In the genomic region with DNA sequence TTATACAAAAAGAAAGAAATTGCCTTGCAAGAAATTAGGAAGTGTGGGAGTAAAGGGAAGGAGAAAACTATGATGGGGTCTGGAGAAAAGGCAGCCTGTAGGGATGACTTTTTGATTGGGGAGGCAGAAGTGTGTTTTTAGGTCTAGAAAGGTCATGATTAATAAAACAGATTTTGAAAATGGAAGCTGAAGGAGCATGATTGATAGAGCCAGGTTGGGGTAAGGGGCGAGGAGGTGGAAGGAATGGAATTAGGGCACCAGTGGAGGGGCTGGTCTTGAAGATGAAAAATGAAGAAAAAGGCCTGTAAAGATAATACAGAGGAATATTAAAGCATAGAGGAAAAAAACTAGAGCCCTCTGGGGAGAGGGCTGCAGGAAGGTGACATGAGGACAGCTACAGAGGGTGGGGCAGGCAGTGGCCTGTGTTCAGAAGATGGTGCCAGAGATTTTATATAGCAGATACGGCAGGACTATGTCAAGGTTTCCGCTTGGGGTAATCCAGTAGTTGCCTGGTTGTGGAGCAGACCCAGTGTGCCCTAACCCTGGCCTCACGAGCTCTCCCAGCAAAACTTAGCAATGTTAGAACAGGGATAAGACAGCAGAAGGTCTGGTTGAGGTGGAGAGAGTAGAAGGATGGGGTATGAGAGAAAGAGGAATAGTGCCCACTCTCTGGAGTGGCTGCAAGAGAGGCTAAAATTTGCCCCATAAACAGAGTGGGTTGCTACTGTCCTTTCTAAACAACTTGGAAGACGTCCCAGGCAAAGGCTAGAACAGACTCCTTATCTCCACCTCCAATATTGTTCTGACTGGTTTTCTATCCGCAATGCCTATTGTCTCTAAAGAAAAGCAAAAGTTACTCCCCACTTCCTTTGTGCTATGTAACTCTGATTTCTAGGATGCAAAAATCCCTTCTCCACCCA, we compare ENCODE assay signal across 15 cellular contexts.
"Had no signal": no experiment of that assay in that cellular context is flagged by ENCODE, and none has a peak within 500 bp of the region (broad histone marks: within the 10 kb centered on the region; RNA-seq: fewer than 3 reads in every experiment).

No MANE protein-coding gene starts in this region.

- H3K9me3 Mint-ChIP-seq: activated CD4-positive, alpha-beta memory T cell treated with anti-CD3 and anti-CD28 coated beads for 36 hours; activated naive CD4-positive, alpha-beta T cell treated with anti-CD3 and anti-CD28 coated beads, Interleukin-2, amount 10 ng/mL, durations not matched to agents 7 days and 5 days; activated T-cell treated with anti-CD3 and anti-CD28 coated beads, Interleukin-2, amount 50 U/mL, for 24 hours; naive thymus-derived CD4-positive, alpha-beta T cell had no signal

- H3K27ac ChIP-seq: ascending aorta, dorsolateral prefrontal cortex, esophagus squamous epithelium, pancreas, tibial nerve had no signal

- DNase-seq: activated CD4-positive, alpha-beta memory T cell treated with anti-CD3 and anti-CD28 coated beads for 36 hours; activated CD4-positive, alpha-beta T cell treated with anti-CD3 and anti-CD28 coated beads for 1 hour; activated naive CD4-positive, alpha-beta T cell treated with anti-CD3 and anti-CD28 coated beads, Interleukin-2, amount 10 ng/mL, durations not matched to agents 7 days and 5 days; activated T-cell treated with anti-CD3 and anti-CD28 coated beads, Interleukin-2, amount 50 U/mL, for 24 hours; dorsolateral prefrontal cortex; esophagus squamous epithelium; foreskin fibroblast; naive thymus-derived CD4-positive, alpha-beta T cell; pancreas; stimulated activated CD4-positive, alpha-beta T cell treated with anti-CD3 and anti-CD28 coated beads, Interleukin-4, amount 100 ng/mL, for 1 hour; stimulated activated naive CD4-positive, alpha-beta T cell; substantia nigra; SW 1271 had no signal

- H3K9me3 ChIP-seq: ascending aorta, esophagus squamous epithelium, pancreas, tibial nerve had no signal

- H3K27ac Mint-ChIP-seq: activated CD4-positive, alpha-beta memory T cell treated with anti-CD3 and anti-CD28 coated beads for 36 hours; activated naive CD4-positive, alpha-beta T cell treated with anti-CD3 and anti-CD28 coated beads, Interleukin-2, amount 10 ng/mL, durations not matched to agents 7 days and 5 days; activated T-cell treated with anti-CD3 and anti-CD28 coated beads, Interleukin-2, amount 50 U/mL, for 24 hours; naive thymus-derived CD4-positive, alpha-beta T cell had no signal

- H3K4me3 ChIP-seq: ascending aorta, dorsolateral prefrontal cortex, esophagus squamous epithelium, pancreas, tibial nerve had no signal

- ATAC-seq: naive thymus-derived CD4-positive, alpha-beta T cell; pancreas had no signal

- H3K36me3 ChIP-seq: ascending aorta, esophagus squamous epithelium, pancreas, tibial nerve had no signal

- H3K4me3 Mint-ChIP-seq: activated CD4-positive, alpha-beta memory T cell treated with anti-CD3 and anti-CD28 coated beads for 36 hours; activated naive CD4-positive, alpha-beta T cell treated with anti-CD3 and anti-CD28 coated beads, Interleukin-2, amount 10 ng/mL, durations not matched to agents 7 days and 5 days; activated T-cell treated with anti-CD3 and anti-CD28 coated beads, Interleukin-2, amount 50 U/mL, for 24 hours; naive thymus-derived CD4-positive, alpha-beta T cell had no signal

- H3K27me3 ChIP-seq: ascending aorta, dorsolateral prefrontal cortex, pancreas, tibial nerve had no signal

- H3K4me1 Mint-ChIP-seq: activated naive CD4-positive, alpha-beta T cell treated with anti-CD3 and anti-CD28 coated beads, Interleukin-2, amount 10 ng/mL, durations not matched to agents 7 days and 5 days; naive thymus-derived CD4-positive, alpha-beta T cell had no signal

- H3K36me3 Mint-ChIP-seq: activated CD4-positive, alpha-beta memory T cell treated with anti-CD3 and anti-CD28 coated beads for 36 hours; activated naive CD4-positive, alpha-beta T cell treated with anti-CD3 and anti-CD28 coated beads, Interleukin-2, amount 10 ng/mL, durations not matched to agents 7 days and 5 days; naive thymus-derived CD4-positive, alpha-beta T cell had no signal

- H3K4me1 ChIP-seq: ascending aorta, esophagus squamous epithelium, pancreas had no signal
